ENCODE assay signal across 1 cellular context in the genomic region with DNA sequence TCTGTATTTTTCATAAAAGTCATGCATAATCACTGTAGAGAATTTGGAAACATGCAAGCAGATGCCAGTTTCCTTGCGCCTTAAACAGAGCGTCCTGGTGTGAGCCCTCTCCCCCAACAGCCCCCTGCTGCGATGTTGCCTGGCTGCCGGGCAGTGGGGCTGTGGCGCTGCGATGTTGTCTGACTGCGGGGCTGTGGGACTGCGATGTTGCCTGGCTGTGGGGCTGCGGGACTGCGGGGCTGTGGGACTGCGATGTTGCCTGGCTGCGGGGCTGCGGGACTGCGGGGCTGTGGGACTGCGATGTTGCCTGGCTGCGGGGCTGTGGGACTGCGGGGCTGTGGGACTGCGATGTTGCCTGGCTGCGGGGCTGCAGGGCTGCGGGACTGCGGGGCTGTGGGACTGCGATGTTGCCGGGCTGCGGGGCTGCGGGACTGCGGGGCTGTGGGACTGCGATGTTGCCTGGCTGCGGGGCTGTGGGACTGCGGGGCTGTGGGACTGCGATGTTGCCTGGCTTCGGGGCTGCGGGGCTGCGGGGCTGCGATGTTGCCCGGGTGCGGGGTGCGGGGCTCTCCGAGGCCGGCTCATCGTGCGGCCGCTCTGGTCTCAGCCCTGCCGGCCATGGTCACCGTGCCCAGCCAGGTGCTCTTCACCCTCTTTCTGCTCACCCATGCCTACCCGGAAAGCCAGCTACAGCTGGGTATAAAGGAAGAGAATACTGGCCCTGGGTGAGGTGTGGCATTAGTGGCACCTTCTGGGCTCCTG.
TF ChIP-seq lines count a peak whose summit lies in the region.

No MANE protein-coding gene starts in this region.

TF ChIP-seq in WTC11, 78 proteins besides CTCF, POLR2A, EP300 and RAD21 (continued from another document):
- TF ChIP-seq, protein P1, sequence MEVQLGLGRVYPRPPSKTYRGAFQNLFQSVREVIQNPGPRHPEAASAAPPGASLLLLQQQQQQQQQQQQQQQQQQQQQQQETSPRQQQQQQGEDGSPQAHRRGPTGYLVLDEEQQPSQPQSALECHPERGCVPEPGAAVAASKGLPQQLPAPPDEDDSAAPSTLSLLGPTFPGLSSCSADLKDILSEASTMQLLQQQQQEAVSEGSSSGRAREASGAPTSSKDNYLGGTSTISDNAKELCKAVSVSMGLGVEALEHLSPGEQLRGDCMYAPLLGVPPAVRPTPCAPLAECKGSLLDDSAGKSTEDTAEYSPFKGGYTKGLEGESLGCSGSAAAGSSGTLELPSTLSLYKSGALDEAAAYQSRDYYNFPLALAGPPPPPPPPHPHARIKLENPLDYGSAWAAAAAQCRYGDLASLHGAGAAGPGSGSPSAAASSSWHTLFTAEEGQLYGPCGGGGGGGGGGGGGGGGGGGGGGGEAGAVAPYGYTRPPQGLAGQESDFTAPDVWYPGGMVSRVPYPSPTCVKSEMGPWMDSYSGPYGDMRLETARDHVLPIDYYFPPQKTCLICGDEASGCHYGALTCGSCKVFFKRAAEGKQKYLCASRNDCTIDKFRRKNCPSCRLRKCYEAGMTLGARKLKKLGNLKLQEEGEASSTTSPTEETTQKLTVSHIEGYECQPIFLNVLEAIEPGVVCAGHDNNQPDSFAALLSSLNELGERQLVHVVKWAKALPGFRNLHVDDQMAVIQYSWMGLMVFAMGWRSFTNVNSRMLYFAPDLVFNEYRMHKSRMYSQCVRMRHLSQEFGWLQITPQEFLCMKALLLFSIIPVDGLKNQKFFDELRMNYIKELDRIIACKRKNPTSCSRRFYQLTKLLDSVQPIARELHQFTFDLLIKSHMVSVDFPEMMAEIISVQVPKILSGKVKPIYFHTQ (CRISPR knock-in tag; IDR thresholded peaks at IDR 0.05): no peak
- TF ChIP-seq, protein P2, sequence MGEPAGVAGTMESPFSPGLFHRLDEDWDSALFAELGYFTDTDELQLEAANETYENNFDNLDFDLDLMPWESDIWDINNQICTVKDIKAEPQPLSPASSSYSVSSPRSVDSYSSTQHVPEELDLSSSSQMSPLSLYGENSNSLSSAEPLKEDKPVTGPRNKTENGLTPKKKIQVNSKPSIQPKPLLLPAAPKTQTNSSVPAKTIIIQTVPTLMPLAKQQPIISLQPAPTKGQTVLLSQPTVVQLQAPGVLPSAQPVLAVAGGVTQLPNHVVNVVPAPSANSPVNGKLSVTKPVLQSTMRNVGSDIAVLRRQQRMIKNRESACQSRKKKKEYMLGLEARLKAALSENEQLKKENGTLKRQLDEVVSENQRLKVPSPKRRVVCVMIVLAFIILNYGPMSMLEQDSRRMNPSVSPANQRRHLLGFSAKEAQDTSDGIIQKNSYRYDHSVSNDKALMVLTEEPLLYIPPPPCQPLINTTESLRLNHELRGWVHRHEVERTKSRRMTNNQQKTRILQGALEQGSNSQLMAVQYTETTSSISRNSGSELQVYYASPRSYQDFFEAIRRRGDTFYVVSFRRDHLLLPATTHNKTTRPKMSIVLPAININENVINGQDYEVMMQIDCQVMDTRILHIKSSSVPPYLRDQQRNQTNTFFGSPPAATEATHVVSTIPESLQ (CRISPR knock-in tag; IDR thresholded peaks at IDR 0.05): no peak
- no peak for TF ChIP-seq ZNF138 (CRISPR knock-in tag; conservative IDR thresholded peaks at IDR 0.05)
- TF ChIP-seq, protein P3, sequence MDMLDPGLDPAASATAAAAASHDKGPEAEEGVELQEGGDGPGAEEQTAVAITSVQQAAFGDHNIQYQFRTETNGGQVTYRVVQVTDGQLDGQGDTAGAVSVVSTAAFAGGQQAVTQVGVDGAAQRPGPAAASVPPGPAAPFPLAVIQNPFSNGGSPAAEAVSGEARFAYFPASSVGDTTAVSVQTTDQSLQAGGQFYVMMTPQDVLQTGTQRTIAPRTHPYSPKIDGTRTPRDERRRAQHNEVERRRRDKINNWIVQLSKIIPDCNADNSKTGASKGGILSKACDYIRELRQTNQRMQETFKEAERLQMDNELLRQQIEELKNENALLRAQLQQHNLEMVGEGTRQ (CRISPR knock-in tag; IDR thresholded peaks at IDR 0.05): no peak
- no peak for TF ChIP-seq ZNF317 (CRISPR knock-in tag; IDR thresholded peaks at IDR 0.05; ENCODE audit: borderline replicate concordance, low read depth)
- TF ChIP-seq, protein P4, sequence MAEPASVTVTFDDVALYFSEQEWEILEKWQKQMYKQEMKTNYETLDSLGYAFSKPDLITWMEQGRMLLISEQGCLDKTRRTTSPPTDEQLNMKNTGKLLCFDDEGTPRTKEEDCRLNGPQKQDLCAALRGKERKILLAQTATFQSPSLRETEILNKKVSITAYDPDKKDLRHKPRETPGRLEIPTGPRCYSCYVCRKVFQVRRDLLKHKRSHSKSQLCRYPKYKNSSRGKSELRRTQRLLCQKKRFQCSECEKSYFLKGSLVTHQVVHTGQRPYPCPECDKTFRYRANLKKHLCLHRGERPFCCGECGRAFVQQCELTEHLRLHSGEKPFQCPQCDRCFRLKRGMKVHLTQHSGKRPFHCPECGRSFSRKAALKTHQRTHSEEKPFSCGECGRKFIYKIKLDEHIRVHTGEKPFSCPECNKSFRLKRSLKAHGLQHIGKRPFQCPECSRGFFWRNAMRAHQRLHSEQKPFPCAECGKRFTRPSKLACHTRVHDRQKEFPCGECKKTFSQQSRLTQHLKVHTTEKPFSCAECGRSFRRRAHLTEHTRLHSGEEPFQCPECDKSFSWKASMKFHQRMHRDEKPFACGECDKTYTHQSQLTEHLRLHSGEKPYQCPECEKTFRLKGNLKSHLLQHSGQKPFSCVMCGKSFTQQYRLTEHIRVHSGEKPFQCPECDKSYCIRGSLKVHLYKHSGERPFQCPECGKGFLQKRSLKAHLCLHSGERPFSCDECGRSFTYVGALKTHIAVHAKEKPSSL (CRISPR knock-in tag; conservative IDR thresholded peaks at IDR 0.05): no peak
TF ChIP-seq in WTC11: peak in this region for 0.
